Comparison of ENCODE assay signal across 22 cellular contexts in genomic region chr17:82177761-82178498, GRCh38.
"Had no signal": no experiment of that assay in that cellular context is flagged by ENCODE, and none has a peak within 500 bp of the region (broad histone marks: within the 10 kb centered on the region; RNA-seq: fewer than 3 reads in every experiment).

No MANE protein-coding gene starts in this region.

- DNase-seq: activated CD4-positive, alpha-beta T cell treated with anti-CD3 and anti-CD28 coated beads for 36 hours; activated CD4-positive, alpha-beta T cell treated with anti-CD3 and anti-CD28 coated beads, Interleukin-2, amount 50 U/mL, for 4 hours; activated CD4-positive, CD25-positive, alpha-beta regulatory T cell; activated naive CD4-positive, alpha-beta T cell; activated T-cell treated with anti-CD3 and anti-CD28 coated beads for 4 hours; activated T-cell treated with anti-CD3 and anti-CD28 coated beads, Interleukin-2, amount 50 U/mL, for 72 hours; body of pancreas; cerebellar nuclear complex; dorsolateral prefrontal cortex; effector memory CD4-positive, alpha-beta T cell; foreskin keratinocyte; hypothalamus; immature natural killer cell; kidney glomerular epithelial cell; spleen; stimulated activated naive CD4-positive, alpha-beta T cell treated with Interleukin-2 at 50 U/mL for 16 hours; transverse colon had no signal

- H3K9me3 ChIP-seq: body of pancreas, heart left ventricle, left lung, right atrium auricular region, spleen, transverse colon had no signal

- H3K4me3 ChIP-seq: body of pancreas, cardiac muscle cell, coronary artery, dorsolateral prefrontal cortex, heart left ventricle, left lung, right atrium auricular region, spleen, transverse colon had no signal

- H3K36me3 ChIP-seq: right atrium auricular region had no signal

- H3K4me1 ChIP-seq: body of pancreas, foreskin keratinocyte, heart left ventricle, left lung, right atrium auricular region, spleen, transverse colon had no signal

- H3K27ac ChIP-seq: body of pancreas, cardiac muscle cell, coronary artery, dorsolateral prefrontal cortex, foreskin keratinocyte, heart left ventricle, left lung, right atrium auricular region, spleen, transverse colon had no signal

- ATAC-seq: activated CD4-positive, alpha-beta T cell treated with anti-CD3 and anti-CD28 coated beads for 36 hours; activated T-cell treated with anti-CD3 and anti-CD28 coated beads, Interleukin-2, amount 50 U/mL, for 72 hours; body of pancreas; foreskin keratinocyte; heart left ventricle; left lung had no signal

- H3K27me3 ChIP-seq: body of pancreas, cardiac muscle cell, dorsolateral prefrontal cortex, foreskin keratinocyte, heart left ventricle, left lung, right atrium auricular region, spleen, transverse colon had no signal
